In genomic region chr14:75141967-75142366, GRCh38 we compare ENCODE assay signal across 8 cellular contexts. TPM values are rescaled to one million over a fixed set of nuclear protein-coding genes. Genes with fewer than 3 reads are reported as not detected.
DNase-seq lines count a peak whose midpoint lies in the region; ATAC-seq and TF ChIP-seq lines count a peak whose summit lies in the region.

No MANE protein-coding gene starts in this region.

- peaks cover 4% of the 10 kb centered on the region for H3K79me2 ChIP-seq in fibroblast of lung (ENCODE audit: control insufficient read depth, insufficient read depth, low read length)

- H2AFZ ChIP-seq in fibroblast of lung (ENCODE audit: low read length) = no peak overlapping the region

- H3K36me3 ChIP-seq in left ventricle myocardium inferior (peaks cover 6% of the 10 kb centered on the region), fibroblast of lung (ENCODE audit: control insufficient read depth, insufficient read depth, low read length) (peaks cover 1% of the 10 kb centered on the region), testis (ENCODE audit: low read depth, missing control alignments) (no peaks in the 10 kb centered on the region)

- H3K4me3 ChIP-seq in left ventricle myocardium inferior = no peak overlapping the region
- H3K4me3 ChIP-seq in fibroblast of lung (replicated peaks in 1 of 4; ENCODE audit: control extremely low read depth in 1 of 4, insufficient read depth in 1 of 4, low read depth in 3 of 4, low read length in 4 of 4) = no peak overlapping the region
- no peak overlapping the region for H3K4me3 ChIP-seq in testis

- H3K4me2 ChIP-seq in fibroblast of lung (ENCODE audit: extremely low read depth, insufficient read depth, low read length) = no peak overlapping the region

- no peak for TF ChIP-seq POLR2A in testis (IDR thresholded peaks at IDR 0.05)

- H3K27me3 ChIP-seq in left ventricle myocardium inferior (ENCODE audit: low read depth) (no peaks in the 10 kb centered on the region), fibroblast of lung (ENCODE audit: control insufficient read depth, insufficient read depth, low read length) (no peaks in the 10 kb centered on the region), testis (no peaks in the 10 kb centered on the region)

- ATAC-seq in Right ventricle myocardium superior (ENCODE audit: poor library complexity) (no peak), GM19395 (IDR thresholded peaks at IDR 0.05; ENCODE audit: unreplicated experiment) (no peak)

- no peaks in the 10 kb centered on the region for H4K20me1 ChIP-seq in fibroblast of lung (ENCODE audit: control insufficient read depth, extremely low read depth, insufficient read depth, low read length)

- H3K9me3 ChIP-seq in left ventricle myocardium inferior (replicated peaks) = no peaks in the 10 kb centered on the region
- no peaks in the 10 kb centered on the region for H3K9me3 ChIP-seq in fibroblast of lung (ENCODE audit: control insufficient read depth, insufficient read depth, low read depth, low read length)
- H3K9me3 ChIP-seq in testis = no peaks in the 10 kb centered on the region

- intact Hi-C loops in left ventricle myocardium inferior (cut with micrococcal nuclease) = loop anchor here (5.0 kb wide), 1 partner anchor 155 kb away; no protein-coding TSS in a partner anchor
- intact Hi-C loops in Right ventricle myocardium superior (cut with DNase I) = no loop called here
- intact Hi-C loops in testis (cut with DNase I; ENCODE audit: low total_unique reads) = no loop called here

- no peak overlapping the region for H3K9ac ChIP-seq in fibroblast of lung (ENCODE audit: insufficient read depth, low read length)

- no peak for DNase-seq in left ventricle myocardium inferior
- no peak for DNase-seq in Right ventricle myocardium superior
- DNase-seq in OCI-M1 (lab: John Stamatoyannopoulos, UW) = peak; percentile 21
- peak; percentile 36 to 50 for DNase-seq in fibroblast of lung (ENCODE audit: low read depth in 2 of 2)
- peak; percentile 38 for DNase-seq in testis
- no peak for DNase-seq in stimulated activated CD4-positive, alpha-beta T cell treated with anti-CD3 and anti-CD28 coated beads, Interleukin-2, amount 100 ng/mL, for 24 hours
- no peak for DNase-seq in C1 segment of cervical spinal cord (lab: John Stamatoyannopoulos, UW)

- peak; percentile 56 for TF ChIP-seq CTCF in left ventricle myocardium inferior (IDR thresholded peaks at IDR 0.05; ENCODE audit: borderline replicate concordance)
- peak in 1 of 2 donors; percentile 49 for TF ChIP-seq CTCF in fibroblast of lung (conservative IDR thresholded peaks at IDR 0.05 in 1 of 2, IDR thresholded peaks at IDR 0.05 in 1 of 2; ENCODE audit: low read depth in 1 of 2, low read length in 2 of 2)
- TF ChIP-seq CTCF in testis (IDR thresholded peaks at IDR 0.05) = peak in 2 of 3 experiments; percentile 12 to 38

- H3K4me1 ChIP-seq in left ventricle myocardium inferior = peaks cover 68% of the 10 kb centered on the region
- no peaks in the 10 kb centered on the region for H3K4me1 ChIP-seq in fibroblast of lung (ENCODE audit: control insufficient read depth, extremely low read depth, insufficient read depth, low read length)
- H3K4me1 ChIP-seq in testis = peaks cover 37% of the 10 kb centered on the region

- peak overlapping the region; percentile 39 for H3K27ac ChIP-seq in left ventricle myocardium inferior (replicated peaks)
- no peak overlapping the region for H3K27ac ChIP-seq in fibroblast of lung (ENCODE audit: insufficient read depth, low read length)
- peak overlapping the region in 1 of 2 donors; percentile 42 for H3K27ac ChIP-seq in testis

RNA-seq across cellular contexts. Expression of gene NEK9, which starts 15.1 kb away (rescaled TPM):
- 123 TPM for total RNA-seq in left ventricle myocardium inferior
- total RNA-seq in Right ventricle myocardium superior = 109 TPM
- 81.3 and 91.7 TPM in 2 replicates for total RNA-seq in fibroblast of lung
- polyA plus RNA-seq in fibroblast of lung = 50.5 and 63.4 TPM in 2 replicates
- 42.9 and 48.1 TPM in 2 replicates for polyA plus RNA-seq in fibroblast of lung (2012)
- 20.2 and 26.2 TPM in 2 replicates for polyA minus RNA-seq in fibroblast of lung (ENCODE audit: low replicate concordance)
- 100 to 1,000 TPM; 120 to 125 TPM for total RNA-seq in testis
- 86.6 TPM for polyA plus RNA-seq in testis (ENCODE audit: insufficient read depth, low read depth, low replicate concordance)

RNA-seq across cellular contexts. Expression of gene TMED10, which starts 34.4 kb away (rescaled TPM):
- total RNA-seq in left ventricle myocardium inferior (278 TPM), Right ventricle myocardium superior (235 TPM), fibroblast of lung (173 and 223 TPM in 2 replicates), testis (100 to 1,000 TPM; 255 to 334 TPM)
- polyA plus RNA-seq in fibroblast of lung (285 and 333 TPM in 2 replicates), testis (ENCODE audit: insufficient read depth, low read depth, low replicate concordance) (417 TPM)
- polyA plus RNA-seq in fibroblast of lung (2012) = 224 and 225 TPM in 2 replicates
- 462 and 538 TPM in 2 replicates for polyA minus RNA-seq in fibroblast of lung (ENCODE audit: low replicate concordance)

Comparison
In these comparisons a context has a peak if more than half of its experiments do, and no peak if none do; other contexts are left out.
1. DNase-seq: peak in OCI-M1 (single experiment), fibroblast of lung (2 of 2) and testis (single experiment); none in left ventricle myocardium inferior (single experiment), Right ventricle myocardium superior (single experiment), stimulated activated CD4-positive, alpha-beta T cell treated with anti-CD3 and anti-CD28 coated beads, Interleukin-2, amount 100 ng/mL, for 24 hours (0 of 2) and C1 segment of cervical spinal cord (0 of 14).